In the genomic region with DNA sequence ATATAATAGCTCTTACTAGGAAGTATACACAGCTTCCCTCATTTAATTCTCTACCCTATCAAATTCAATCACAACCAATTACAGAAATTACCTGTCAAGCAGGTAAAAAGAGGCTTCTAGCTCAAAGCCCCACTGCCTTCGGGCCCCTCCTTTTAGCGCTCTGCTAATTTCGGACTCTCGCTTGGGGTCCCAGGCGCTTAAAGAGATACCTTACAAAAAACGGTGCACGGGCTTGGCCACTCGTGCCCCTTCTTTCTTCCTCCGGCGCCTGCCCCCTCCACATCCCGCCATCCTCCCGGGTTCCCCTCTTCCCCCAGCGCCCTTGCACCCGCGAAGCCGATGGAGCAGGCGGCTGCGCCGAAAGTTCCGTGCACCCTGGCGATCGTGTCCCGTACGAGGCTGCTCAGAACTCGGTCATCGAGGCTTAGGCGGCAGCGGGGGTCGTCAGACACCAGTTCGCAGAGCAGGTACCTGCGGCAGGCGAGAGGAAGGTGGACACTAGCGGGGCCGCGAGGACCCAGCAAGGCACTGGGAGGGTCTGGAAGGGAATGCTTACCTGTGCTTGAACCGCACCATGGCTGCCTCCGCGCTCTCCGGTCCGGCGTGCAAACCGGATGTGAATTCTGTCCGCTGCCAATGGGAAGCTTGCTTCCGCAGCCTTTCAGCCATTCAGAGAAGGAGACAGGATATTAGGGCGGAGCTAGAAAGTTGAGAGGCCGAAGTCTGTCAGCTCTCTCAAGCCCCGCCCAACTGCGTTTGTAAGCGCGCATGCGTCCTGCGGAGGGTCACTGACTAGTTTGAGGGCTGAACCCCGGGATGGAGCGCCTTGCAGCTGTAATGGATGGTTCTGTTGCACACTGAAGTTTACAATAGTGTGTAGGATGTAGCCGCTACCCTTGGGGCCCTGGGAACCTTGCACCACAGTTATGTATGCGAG, we compare ENCODE assay signal across 1 cellular context.
TF ChIP-seq lines count a peak whose summit lies in the region.

A gene with protein sequence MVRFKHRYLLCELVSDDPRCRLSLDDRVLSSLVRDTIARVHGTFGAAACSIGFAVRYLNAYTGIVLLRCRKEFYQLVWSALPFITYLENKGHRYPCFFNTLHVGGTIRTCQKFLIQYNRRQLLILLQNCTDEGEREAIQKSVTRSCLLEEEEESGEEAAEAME (minus strand): TSS at position 616 of the 937 bp plus-strand sequence. CDS start 40 bp downstream, at position 576.

TF ChIP-seq in HepG2, 621 proteins besides CTCF, POLR2A, EP300 and RAD21 (continued from another document and continues in another):
- TF ChIP-seq, protein P1, sequence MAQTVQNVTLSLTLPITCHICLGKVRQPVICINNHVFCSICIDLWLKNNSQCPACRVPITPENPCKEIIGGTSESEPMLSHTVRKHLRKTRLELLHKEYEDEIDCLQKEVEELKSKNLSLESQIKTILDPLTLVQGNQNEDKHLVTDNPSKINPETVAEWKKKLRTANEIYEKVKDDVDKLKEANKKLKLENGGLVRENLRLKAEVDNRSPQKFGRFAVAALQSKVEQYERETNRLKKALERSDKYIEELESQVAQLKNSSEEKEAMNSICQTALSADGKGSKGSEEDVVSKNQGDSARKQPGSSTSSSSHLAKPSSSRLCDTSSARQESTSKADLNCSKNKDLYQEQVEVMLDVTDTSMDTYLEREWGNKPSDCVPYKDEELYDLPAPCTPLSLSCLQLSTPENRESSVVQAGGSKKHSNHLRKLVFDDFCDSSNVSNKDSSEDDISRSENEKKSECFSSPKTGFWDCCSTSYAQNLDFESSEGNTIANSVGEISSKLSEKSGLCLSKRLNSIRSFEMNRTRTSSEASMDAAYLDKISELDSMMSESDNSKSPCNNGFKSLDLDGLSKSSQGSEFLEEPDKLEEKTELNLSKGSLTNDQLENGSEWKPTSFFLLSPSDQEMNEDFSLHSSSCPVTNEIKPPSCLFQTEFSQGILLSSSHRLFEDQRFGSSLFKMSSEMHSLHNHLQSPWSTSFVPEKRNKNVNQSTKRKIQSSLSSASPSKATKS (CRISPR knock-in tag; IDR thresholded peaks at IDR 0.05), result no peak
- TF ChIP-seq ZSCAN21 (CRISPR knock-in tag; IDR thresholded peaks at IDR 0.05; ENCODE audit: borderline replicate concordance) (peak; percentile 62), RFXAP (CRISPR knock-in tag; IDR thresholded peaks at IDR 0.05; ENCODE audit: borderline replicate concordance) (no peak), HES4 (CRISPR knock-in tag; IDR thresholded peaks at IDR 0.05; ENCODE audit: borderline replicate concordance) (peak; percentile 76; the same call in 1 of the 2 replicates), ZNF672 (CRISPR knock-in tag; IDR thresholded peaks at IDR 0.05) (no peak), MXI1 (IDR thresholded peaks at IDR 0.05; ENCODE audit: borderline replicate concordance, low read depth, low read length) (peak; percentile 85; the same call in 1 of the 3 replicates), HNF4A (CRISPR knock-in tag; IDR thresholded peaks at IDR 0.05) (peak; percentile 49), SNRNP70 (IDR thresholded peaks at IDR 0.05; ENCODE audit: low read depth, low read length) (no peak), PAF1 (CRISPR knock-in tag; IDR thresholded peaks at IDR 0.05) (0 out of 2 replicates have a peak, but pooled peaks have one; percentile 56), ZNF746 (CRISPR knock-in tag; IDR thresholded peaks at IDR 0.05) (no peak), ZNF670 (CRISPR knock-in tag; IDR thresholded peaks at IDR 0.05; ENCODE audit: borderline replicate concordance) (no peak), BCL6 (CRISPR knock-in tag; IDR thresholded peaks at IDR 0.05) (no peak), TOPORS (CRISPR knock-in tag; IDR thresholded peaks at IDR 0.05) (0 out of 2 replicates have a peak, but pooled peaks have one; percentile 45), RBM22 (optimal IDR thresholded peaks at IDR 0.05; ENCODE audit: low read length) (peak; percentile 68), REL (CRISPR knock-in tag; conservative IDR thresholded peaks at IDR 0.05) (no peak), NCOA1 (CRISPR knock-in tag; IDR thresholded peaks at IDR 0.05) (no peak), RXRB (CRISPR knock-in tag; IDR thresholded peaks at IDR 0.05; ENCODE audit: borderline replicate concordance) (no peak), ZNF256 (CRISPR knock-in tag; conservative IDR thresholded peaks at IDR 0.05) (no peak), SKI (IDR thresholded peaks at IDR 0.05; ENCODE audit: partially characterized antibody) (no peak), NFKB2 (CRISPR knock-in tag; IDR thresholded peaks at IDR 0.05; ENCODE audit: borderline replicate concordance) (peak; percentile 63; the same call in 1 of the 2 replicates), ZNF720 (CRISPR knock-in tag; IDR thresholded peaks at IDR 0.05) (0 out of 2 replicates have a peak, but pooled peaks have one; percentile 12), SIX1 (CRISPR knock-in tag; IDR thresholded peaks at IDR 0.05; ENCODE audit: borderline replicate concordance) (no peak), ZNF33A (CRISPR knock-in tag; IDR thresholded peaks at IDR 0.05; ENCODE audit: borderline replicate concordance) (no peak), TEAD3 (CRISPR knock-in tag; optimal IDR thresholded peaks at IDR 0.05; ENCODE audit: borderline replicate concordance) (peak; percentile 41), KLF16 (CRISPR knock-in tag; IDR thresholded peaks at IDR 0.05) (no peak), ZNF776 (CRISPR knock-in tag; IDR thresholded peaks at IDR 0.05) (peak; percentile 75; the same call in 1 of the 2 replicates), NRL (CRISPR knock-in tag; IDR thresholded peaks at IDR 0.05; ENCODE audit: borderline replicate concordance) (peak; percentile 88; the same call in 1 of the 2 replicates)
- TF ChIP-seq, protein P2, sequence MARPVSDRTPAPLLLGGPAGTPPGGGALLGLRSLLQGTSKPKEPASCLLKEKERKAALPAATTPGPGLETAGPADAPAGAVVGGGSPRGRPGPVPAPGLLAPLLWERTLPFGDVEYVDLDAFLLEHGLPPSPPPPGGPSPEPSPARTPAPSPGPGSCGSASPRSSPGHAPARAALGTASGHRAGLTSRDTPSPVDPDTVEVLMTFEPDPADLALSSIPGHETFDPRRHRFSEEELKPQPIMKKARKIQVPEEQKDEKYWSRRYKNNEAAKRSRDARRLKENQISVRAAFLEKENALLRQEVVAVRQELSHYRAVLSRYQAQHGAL (CRISPR knock-in tag; IDR thresholded peaks at IDR 0.05; ENCODE audit: not compliant biosample characterization), result no peak
- TF ChIP-seq, protein P3, sequence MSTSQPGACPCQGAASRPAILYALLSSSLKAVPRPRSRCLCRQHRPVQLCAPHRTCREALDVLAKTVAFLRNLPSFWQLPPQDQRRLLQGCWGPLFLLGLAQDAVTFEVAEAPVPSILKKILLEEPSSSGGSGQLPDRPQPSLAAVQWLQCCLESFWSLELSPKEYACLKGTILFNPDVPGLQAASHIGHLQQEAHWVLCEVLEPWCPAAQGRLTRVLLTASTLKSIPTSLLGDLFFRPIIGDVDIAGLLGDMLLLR (CRISPR knock-in tag; IDR thresholded peaks at IDR 0.05), result no peak; the same call in 1 of the 2 replicates
- TF ChIP-seq, protein P4, sequence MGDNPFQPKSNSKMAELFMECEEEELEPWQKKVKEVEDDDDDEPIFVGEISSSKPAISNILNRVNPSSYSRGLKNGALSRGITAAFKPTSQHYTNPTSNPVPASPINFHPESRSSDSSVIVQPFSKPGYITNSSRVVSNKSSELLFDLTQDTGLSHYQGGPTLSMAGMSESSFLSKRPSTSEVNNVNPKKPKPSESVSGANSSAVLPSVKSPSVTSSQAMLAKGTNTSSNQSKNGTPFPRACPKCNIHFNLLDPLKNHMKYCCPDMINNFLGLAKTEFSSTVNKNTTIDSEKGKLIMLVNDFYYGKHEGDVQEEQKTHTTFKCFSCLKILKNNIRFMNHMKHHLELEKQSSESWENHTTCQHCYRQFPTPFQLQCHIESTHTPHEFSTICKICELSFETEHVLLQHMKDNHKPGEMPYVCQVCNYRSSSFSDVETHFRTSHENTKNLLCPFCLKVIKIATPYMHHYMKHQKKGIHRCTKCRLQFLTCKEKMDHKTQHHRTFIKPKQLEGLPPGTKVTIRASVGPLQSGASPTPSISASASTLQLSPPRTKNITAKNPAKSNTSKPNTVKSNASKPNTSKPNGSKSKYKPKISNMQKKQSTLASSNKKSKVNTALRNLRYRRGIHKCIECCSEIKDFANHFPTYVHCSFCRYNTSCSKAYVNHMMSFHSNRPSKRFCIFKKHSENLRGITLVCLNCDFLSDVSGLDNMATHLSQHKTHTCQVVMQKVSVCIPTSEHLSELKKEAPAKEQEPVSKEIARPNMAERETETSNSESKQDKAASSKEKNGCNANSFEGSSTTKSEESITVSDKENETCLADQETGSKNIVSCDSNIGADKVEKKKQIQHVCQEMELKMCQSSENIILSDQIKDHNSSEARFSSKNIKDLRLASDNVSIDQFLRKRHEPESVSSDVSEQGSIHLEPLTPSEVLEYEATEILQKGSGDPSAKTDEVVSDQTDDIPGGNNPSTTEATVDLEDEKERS (CRISPR knock-in tag; IDR thresholded peaks at IDR 0.05), result 0 out of 2 replicates have a peak, but pooled peaks have one; percentile 46
- TF ChIP-seq, protein P5, sequence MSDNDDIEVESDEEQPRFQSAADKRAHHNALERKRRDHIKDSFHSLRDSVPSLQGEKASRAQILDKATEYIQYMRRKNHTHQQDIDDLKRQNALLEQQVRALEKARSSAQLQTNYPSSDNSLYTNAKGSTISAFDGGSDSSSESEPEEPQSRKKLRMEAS (IDR thresholded peaks at IDR 0.05), result peak; percentile 76
- TF ChIP-seq, protein P6, sequence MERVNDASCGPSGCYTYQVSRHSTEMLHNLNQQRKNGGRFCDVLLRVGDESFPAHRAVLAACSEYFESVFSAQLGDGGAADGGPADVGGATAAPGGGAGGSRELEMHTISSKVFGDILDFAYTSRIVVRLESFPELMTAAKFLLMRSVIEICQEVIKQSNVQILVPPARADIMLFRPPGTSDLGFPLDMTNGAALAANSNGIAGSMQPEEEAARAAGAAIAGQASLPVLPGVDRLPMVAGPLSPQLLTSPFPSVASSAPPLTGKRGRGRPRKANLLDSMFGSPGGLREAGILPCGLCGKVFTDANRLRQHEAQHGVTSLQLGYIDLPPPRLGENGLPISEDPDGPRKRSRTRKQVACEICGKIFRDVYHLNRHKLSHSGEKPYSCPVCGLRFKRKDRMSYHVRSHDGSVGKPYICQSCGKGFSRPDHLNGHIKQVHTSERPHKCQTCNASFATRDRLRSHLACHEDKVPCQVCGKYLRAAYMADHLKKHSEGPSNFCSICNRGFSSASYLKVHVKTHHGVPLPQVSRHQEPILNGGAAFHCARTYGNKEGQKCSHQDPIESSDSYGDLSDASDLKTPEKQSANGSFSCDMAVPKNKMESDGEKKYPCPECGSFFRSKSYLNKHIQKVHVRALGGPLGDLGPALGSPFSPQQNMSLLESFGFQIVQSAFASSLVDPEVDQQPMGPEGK (CRISPR knock-in tag; IDR thresholded peaks at IDR 0.05), result no peak
- TF ChIP-seq, protein P7, sequence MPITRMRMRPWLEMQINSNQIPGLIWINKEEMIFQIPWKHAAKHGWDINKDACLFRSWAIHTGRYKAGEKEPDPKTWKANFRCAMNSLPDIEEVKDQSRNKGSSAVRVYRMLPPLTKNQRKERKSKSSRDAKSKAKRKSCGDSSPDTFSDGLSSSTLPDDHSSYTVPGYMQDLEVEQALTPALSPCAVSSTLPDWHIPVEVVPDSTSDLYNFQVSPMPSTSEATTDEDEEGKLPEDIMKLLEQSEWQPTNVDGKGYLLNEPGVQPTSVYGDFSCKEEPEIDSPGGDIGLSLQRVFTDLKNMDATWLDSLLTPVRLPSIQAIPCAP (CRISPR knock-in tag; IDR thresholded peaks at IDR 0.05; ENCODE audit: low read depth), result no peak
- TF ChIP-seq, protein P8, sequence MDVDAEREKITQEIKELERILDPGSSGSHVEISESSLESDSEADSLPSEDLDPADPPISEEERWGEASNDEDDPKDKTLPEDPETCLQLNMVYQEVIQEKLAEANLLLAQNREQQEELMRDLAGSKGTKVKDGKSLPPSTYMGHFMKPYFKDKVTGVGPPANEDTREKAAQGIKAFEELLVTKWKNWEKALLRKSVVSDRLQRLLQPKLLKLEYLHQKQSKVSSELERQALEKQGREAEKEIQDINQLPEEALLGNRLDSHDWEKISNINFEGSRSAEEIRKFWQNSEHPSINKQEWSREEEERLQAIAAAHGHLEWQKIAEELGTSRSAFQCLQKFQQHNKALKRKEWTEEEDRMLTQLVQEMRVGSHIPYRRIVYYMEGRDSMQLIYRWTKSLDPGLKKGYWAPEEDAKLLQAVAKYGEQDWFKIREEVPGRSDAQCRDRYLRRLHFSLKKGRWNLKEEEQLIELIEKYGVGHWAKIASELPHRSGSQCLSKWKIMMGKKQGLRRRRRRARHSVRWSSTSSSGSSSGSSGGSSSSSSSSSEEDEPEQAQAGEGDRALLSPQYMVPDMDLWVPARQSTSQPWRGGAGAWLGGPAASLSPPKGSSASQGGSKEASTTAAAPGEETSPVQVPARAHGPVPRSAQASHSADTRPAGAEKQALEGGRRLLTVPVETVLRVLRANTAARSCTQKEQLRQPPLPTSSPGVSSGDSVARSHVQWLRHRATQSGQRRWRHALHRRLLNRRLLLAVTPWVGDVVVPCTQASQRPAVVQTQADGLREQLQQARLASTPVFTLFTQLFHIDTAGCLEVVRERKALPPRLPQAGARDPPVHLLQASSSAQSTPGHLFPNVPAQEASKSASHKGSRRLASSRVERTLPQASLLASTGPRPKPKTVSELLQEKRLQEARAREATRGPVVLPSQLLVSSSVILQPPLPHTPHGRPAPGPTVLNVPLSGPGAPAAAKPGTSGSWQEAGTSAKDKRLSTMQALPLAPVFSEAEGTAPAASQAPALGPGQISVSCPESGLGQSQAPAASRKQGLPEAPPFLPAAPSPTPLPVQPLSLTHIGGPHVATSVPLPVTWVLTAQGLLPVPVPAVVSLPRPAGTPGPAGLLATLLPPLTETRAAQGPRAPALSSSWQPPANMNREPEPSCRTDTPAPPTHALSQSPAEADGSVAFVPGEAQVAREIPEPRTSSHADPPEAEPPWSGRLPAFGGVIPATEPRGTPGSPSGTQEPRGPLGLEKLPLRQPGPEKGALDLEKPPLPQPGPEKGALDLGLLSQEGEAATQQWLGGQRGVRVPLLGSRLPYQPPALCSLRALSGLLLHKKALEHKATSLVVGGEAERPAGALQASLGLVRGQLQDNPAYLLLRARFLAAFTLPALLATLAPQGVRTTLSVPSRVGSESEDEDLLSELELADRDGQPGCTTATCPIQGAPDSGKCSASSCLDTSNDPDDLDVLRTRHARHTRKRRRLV (CRISPR knock-in tag; IDR thresholded peaks at IDR 0.05), result peak; percentile 68; the same call in 1 of the 2 replicates
- TF ChIP-seq, protein P9, sequence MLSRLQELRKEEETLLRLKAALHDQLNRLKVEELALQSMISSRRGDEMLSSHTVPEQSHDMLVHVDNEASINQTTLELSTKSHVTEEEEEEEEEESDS (CRISPR knock-in tag; IDR thresholded peaks at IDR 0.05; ENCODE audit: borderline replicate concordance), result no peak
- TF ChIP-seq, protein P10, sequence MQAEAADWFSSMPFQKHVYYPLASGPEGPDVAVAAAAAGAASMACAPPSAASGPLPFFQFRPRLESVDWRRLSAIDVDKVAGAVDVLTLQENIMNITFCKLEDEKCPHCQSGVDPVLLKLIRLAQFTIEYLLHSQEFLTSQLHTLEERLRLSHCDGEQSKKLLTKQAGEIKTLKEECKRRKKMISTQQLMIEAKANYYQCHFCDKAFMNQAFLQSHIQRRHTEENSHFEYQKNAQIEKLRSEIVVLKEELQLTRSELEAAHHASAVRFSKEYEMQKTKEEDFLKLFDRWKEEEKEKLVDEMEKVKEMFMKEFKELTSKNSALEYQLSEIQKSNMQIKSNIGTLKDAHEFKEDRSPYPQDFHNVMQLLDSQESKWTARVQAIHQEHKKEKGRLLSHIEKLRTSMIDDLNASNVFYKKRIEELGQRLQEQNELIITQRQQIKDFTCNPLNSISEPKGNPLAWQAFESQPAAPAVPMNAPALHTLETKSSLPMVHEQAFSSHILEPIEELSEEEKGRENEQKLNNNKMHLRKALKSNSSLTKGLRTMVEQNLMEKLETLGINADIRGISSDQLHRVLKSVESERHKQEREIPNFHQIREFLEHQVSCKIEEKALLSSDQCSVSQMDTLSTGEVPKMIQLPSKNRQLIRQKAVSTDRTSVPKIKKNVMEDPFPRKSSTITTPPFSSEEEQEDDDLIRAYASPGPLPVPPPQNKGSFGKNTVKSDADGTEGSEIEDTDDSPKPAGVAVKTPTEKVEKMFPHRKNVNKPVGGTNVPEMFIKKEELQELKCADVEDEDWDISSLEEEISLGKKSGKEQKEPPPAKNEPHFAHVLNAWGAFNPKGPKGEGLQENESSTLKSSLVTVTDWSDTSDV (CRISPR knock-in tag; IDR thresholded peaks at IDR 0.05), result no peak
